Comparison of ENCODE assay signal across 9 cellular contexts in the genomic region with DNA sequence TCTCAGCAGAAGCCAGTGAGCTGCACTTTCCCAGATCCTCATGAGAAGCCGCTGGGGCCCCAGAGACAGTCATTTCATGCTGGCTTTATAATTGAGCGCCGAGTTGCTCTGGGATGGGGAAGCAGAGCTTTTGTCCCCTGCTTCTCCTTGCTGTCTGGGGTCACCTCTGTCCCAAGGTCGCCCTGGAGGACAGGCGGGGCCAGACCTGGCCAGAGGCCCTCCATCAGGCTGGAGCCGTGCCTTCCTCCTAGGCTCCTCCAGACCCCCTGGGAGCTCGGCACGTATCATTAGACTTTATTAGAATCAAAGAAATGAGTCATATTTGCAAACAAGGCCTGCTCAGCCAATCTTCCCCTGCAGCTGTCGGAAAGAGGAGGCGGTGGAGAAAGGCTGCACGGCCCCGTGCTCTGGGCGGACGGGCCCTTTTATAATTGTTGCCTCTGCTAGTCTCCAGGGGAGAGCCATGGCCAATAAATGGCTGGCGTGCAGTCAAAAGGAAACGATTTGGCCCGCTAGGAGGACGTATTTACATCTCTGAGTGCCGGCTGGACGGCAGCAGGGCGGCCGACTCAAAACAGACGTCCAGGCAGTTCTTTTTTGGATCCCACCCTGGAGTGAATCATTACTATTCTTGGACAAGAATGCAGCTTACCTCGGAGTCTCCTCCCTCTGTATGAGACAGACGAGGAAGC. TPM values are rescaled to one million over a fixed set of nuclear protein-coding genes. Genes with fewer than 3 reads are reported as not detected.
DNase-seq lines count a peak whose midpoint lies in the region; ATAC-seq and TF ChIP-seq lines count a peak whose summit lies in the region.
"Had no signal": no experiment of that assay in that cellular context is flagged by ENCODE, and none has a peak within 500 bp of the region (broad histone marks: within the 10 kb centered on the region; RNA-seq: fewer than 3 reads in every experiment).

No MANE protein-coding gene starts in this region.

- no peak overlapping the region for H3K4me3 Mint-ChIP-seq in chondrocyte (ENCODE audit: unreplicated experiment)

- H3K4me3 ChIP-seq in A673 (ENCODE audit: low read depth, low read length, poor library complexity, severe bottlenecking) (no peak overlapping the region), lower lobe of right lung (no peak overlapping the region), testis (no peak overlapping the region)

- no TSS peak for BruUV-seq in A673 (replicated peaks; lab: Mats Ljungman, UMichigan)

- H3K9me3 Mint-ChIP-seq in chondrocyte (ENCODE audit: low read depth) = peaks cover 3% of the 10 kb centered on the region

- peak overlapping the region; percentile 95 for H3K27ac Mint-ChIP-seq in chondrocyte (ENCODE audit: unreplicated experiment)

- H3K36me3 Mint-ChIP-seq in chondrocyte (ENCODE audit: low read depth) = peaks cover 28% of the 10 kb centered on the region

- TF ChIP-seq CTCF in A673 (conservative IDR thresholded peaks at IDR 0.05; ENCODE audit: low read depth, low read length) (no peak), chondrocyte (IDR thresholded peaks at IDR 0.05) (peak; percentile 59), lower lobe of right lung (IDR thresholded peaks at IDR 0.05) (no peak), testis (IDR thresholded peaks at IDR 0.05) (no peak)

- peaks cover 45% of the 10 kb centered on the region for H3K4me1 Mint-ChIP-seq in chondrocyte (ENCODE audit: low read depth)

- TF ChIP-seq POLR2A in testis (IDR thresholded peaks at IDR 0.05) = no peak

- H3K9me3 ChIP-seq in A673 (ENCODE audit: low read depth, low read length, poor library complexity, severe bottlenecking) (no peaks in the 10 kb centered on the region), lower lobe of right lung (no peaks in the 10 kb centered on the region), testis (no peaks in the 10 kb centered on the region)

- H3K36me3 ChIP-seq in A673 (ENCODE audit: insufficient read depth, low read length, poor library complexity, severe bottlenecking) (peaks cover 20% of the 10 kb centered on the region), lower lobe of right lung (peaks cover 75% of the 10 kb centered on the region), testis (ENCODE audit: low read depth, missing control alignments) (no peaks in the 10 kb centered on the region)

- intact Hi-C loops in A673 (cut with micrococcal nuclease; ENCODE audit: unreplicated experiment) = loop anchor here (5.0 kb wide), 1 partner anchor 51 kb away; a partner anchor contains a TSS
- intact Hi-C loops in lower lobe of right lung (cut with DNase I) = no loop called here
- intact Hi-C loops in testis (cut with DNase I; ENCODE audit: low total_unique reads) = loop anchor here (10.0 kb wide), 1 partner anchor 48 kb away; a partner anchor contains a TSS

- 34 to 49% methylated on average over 23 to 25 of the region's 25 CpGs for WGBS in testis, 2 donors

- no peaks in the 10 kb centered on the region for H3K27me3 ChIP-seq in A673 (replicated peaks; ENCODE audit: insufficient read depth, low read depth, low read length, poor library complexity)
- no peaks in the 10 kb centered on the region for H3K27me3 ChIP-seq in lower lobe of right lung (ENCODE audit: low read depth)
- H3K27me3 ChIP-seq in testis = no peaks in the 10 kb centered on the region

- H3K27ac ChIP-seq in A673 (ENCODE audit: low read depth, low read length, poor library complexity, severe bottlenecking) (peak overlapping the region; percentile 71), lower lobe of right lung (peak overlapping the region; percentile 84), testis (peak overlapping the region in 1 of 2 donors; percentile 65)
- H3K27ac ChIP-seq: C4-2B had no signal

- CTCF ChIA-PET in A673 (lab: Charles Lee) = no interaction called here

- ATAC-seq in lower lobe of right lung (peak; percentile 79 to 86), HG03521 (IDR thresholded peaks at IDR 0.05; ENCODE audit: unreplicated experiment) (no peak), HG03135 (IDR thresholded peaks at IDR 0.05; ENCODE audit: unreplicated experiment) (no peak)

- POLR2A ChIA-PET in A673 (lab: Charles Lee; ENCODE audit: low non-redundant PET) = no interaction called here

- H3K4me1 ChIP-seq in A673 (ENCODE audit: insufficient read depth, low read length, poor library complexity, severe bottlenecking) (peaks cover 29% of the 10 kb centered on the region), lower lobe of right lung (peaks cover 38% of the 10 kb centered on the region), testis (peaks cover 18% of the 10 kb centered on the region)

- H3K27me3 Mint-ChIP-seq in chondrocyte (ENCODE audit: low read depth) = no peaks in the 10 kb centered on the region

- DNase-seq in A673 (ENCODE audit: low spot score) (peak; percentile 95), NCI-H146 treated with DMSO at 0.1 percent for 48 hours (lab: John Stamatoyannopoulos, UW; ENCODE audit: unreplicated experiment) (peak; percentile 91), chondrocyte (ENCODE audit: low spot score) (no peak), lower lobe of right lung (peak; percentile 76), testis (peak; percentile 88)
- no peak for DNase-seq in stimulated activated CD4-positive, alpha-beta T cell treated with anti-CD3 and anti-CD28 coated beads, Interleukin-12 subunit alpha, Interleukin-12 subunit beta, amount 100 ng/mL, for 4 hours

RNA-seq across cellular contexts. Expression of a gene that starts 50.4 kb away (rescaled TPM):
- total RNA-seq in A673 (2021) = 48.8 and 55.1 TPM in 2 replicates
- 46.0 to 63.9 TPM (median 48.0 TPM) in 3 replicates for total RNA-seq in chondrocyte
- 84.0 TPM for total RNA-seq in lower lobe of right lung
- 10 to 100 TPM; 13.7 to 14.9 TPM for total RNA-seq in testis
- 9.7 TPM for polyA plus RNA-seq in testis (ENCODE audit: insufficient read depth, low read depth, low replicate concordance)

Comparison
In these comparisons a context has a peak if more than half of its experiments do, and no peak if none do; other contexts are left out.
1. DNase-seq: peak in A673 (single experiment), NCI-H146 treated with DMSO at 0.1 percent for 48 hours (single experiment), lower lobe of right lung (single experiment) and testis (single experiment); none in chondrocyte (single experiment) and stimulated activated CD4-positive, alpha-beta T cell treated with anti-CD3 and anti-CD28 coated beads, Interleukin-12 subunit alpha, Interleukin-12 subunit beta, amount 100 ng/mL, for 4 hours (single experiment).
2. ATAC-seq: peak in lower lobe of right lung (2 of 2); none in HG03521 (single experiment) and HG03135 (single experiment).